ENCODE assay signal across 9 cellular contexts in genomic region chr2:110732422-110733413, GRCh38. TPM values are rescaled to one million over a fixed set of nuclear protein-coding genes. Genes with fewer than 3 reads are reported as not detected.
DNase-seq lines count a peak whose midpoint lies in the region; ATAC-seq and TF ChIP-seq lines count a peak whose summit lies in the region.
"Had no signal": no experiment of that assay in that cellular context is flagged by ENCODE, and none has a peak within 500 bp of the region (broad histone marks: within the 10 kb centered on the region; RNA-seq: fewer than 3 reads in every experiment).

TSS of gene ACOXL (plus strand) at chr2:110732573. CDS start at chr2:110768390, 35,817 bp downstream.

- peak within 1 kb of the TSS; percentile 54 to 77 for H3K4me3 Mint-ChIP-seq in stimulated activated naive B cell treated with anti-CD40 and anti-IgM and Interleukin-4, amounts not matched to agents 10 μg/mL and 1 μg/mL and 100 μg/mL, for 72 hours

- no peaks in the 10 kb centered on the region for H3K36me3 ChIP-seq in SK-N-SH (replicated peaks in 1 of 2; ENCODE audit: control insufficient read depth in 1 of 2, insufficient read depth in 2 of 2, low read length in 1 of 2)
- no peaks in the 10 kb centered on the region for H3K36me3 ChIP-seq in HAP-1 (replicated peaks)
- H3K36me3 ChIP-seq: SJSA1 had no signal

- no peak within 1 kb of the TSS for H3K4me2 ChIP-seq in SK-N-SH

- H3K9me3 ChIP-seq in SK-N-SH: no peaks in the 10 kb centered on the region
- no peaks in the 10 kb centered on the region for H3K9me3 ChIP-seq in HAP-1
- H3K9me3 ChIP-seq: SJSA1 had no signal

- peaks cover 69 to 80% of the 10 kb centered on the region in 2 donors for H3K27me3 Mint-ChIP-seq in stimulated activated naive B cell treated with anti-CD40 and anti-IgM and Interleukin-4, amounts not matched to agents 10 μg/mL and 1 μg/mL and 100 μg/mL, for 72 hours

- POLR2A ChIA-PET in SK-N-SH (lab: Yijun Ruan, JAX): no interaction called here

- peak within 1 kb of the TSS in 1 of 2 experiments; percentile 34; a peak in 1 of 4 replicates for H3K4me3 ChIP-seq in SK-N-SH (ENCODE audit: low read depth in 2 of 2, low read length in 1 of 2)
- peak within 1 kb of the TSS; percentile 56 for H3K4me3 ChIP-seq in iPS-11a (ENCODE audit: low read depth, low read length)
- no peak within 1 kb of the TSS for H3K4me3 ChIP-seq in HAP-1
- H3K4me3 ChIP-seq: SJSA1 had no signal

- TF ChIP-seq CTCF in SK-N-SH (IDR thresholded peaks at IDR 0.05): no peak

- H3K27me3 ChIP-seq in SK-N-SH (ENCODE audit: insufficient read depth) (peaks cover 74% of the 10 kb centered on the region), HAP-1 (ENCODE audit: low read depth) (no peaks in the 10 kb centered on the region; the same call in none of the 2 replicates)

- DNase-seq in SK-N-SH (peak; percentile 51), T-helper 9 cell (peak; percentile 3), HAP-1 (ENCODE audit: low spot score in 2 of 2) (no peak), Kasumi-1 (lab: John Stamatoyannopoulos, UW) (no peak)
- DNase-seq in stimulated activated naive B cell treated with anti-CD40 and anti-IgM and Interleukin-4, amounts not matched to agents 10 μg/mL and 1 μg/mL and 100 μg/mL, for 72 hours: no peak

- H3K36me3 Mint-ChIP-seq in stimulated activated naive B cell treated with anti-CD40 and anti-IgM and Interleukin-4, amounts not matched to agents 10 μg/mL and 1 μg/mL and 100 μg/mL, for 72 hours: peaks cover 0 to 1% of the 10 kb centered on the region in 2 donors

- no peak within 1 kb of the TSS for H2AFZ ChIP-seq in SK-N-SH (ENCODE audit: low read depth)

- in situ Hi-C loops in HAP-1 (cut with MboI; ENCODE audit: low sequenced_read_pairs): no loop called here

- no peak within 1 kb of the TSS for H3K27ac Mint-ChIP-seq in stimulated activated naive B cell treated with anti-CD40 and anti-IgM and Interleukin-4, amounts not matched to agents 10 μg/mL and 1 μg/mL and 100 μg/mL, for 72 hours

- no peak for TF ChIP-seq RAD21 in SK-N-SH (IDR thresholded peaks at IDR 0.05; ENCODE audit: low read length)

- peaks cover 18 to 27% of the 10 kb centered on the region in 2 donors for H3K4me1 Mint-ChIP-seq in stimulated activated naive B cell treated with anti-CD40 and anti-IgM and Interleukin-4, amounts not matched to agents 10 μg/mL and 1 μg/mL and 100 μg/mL, for 72 hours

- CTCF ChIA-PET in SK-N-SH (lab: Yijun Ruan, JAX): interaction anchor here (0.6 to 2.0 kb wide), 3 partner anchors 23 to 71 kb away, joined by 3 to 11 read pairs (median 3); no protein-coding TSS in a partner anchor

- ATAC-seq in SK-N-SH treated with all-trans-retinoic acid at 6 μM for 48 hours (no peak), GM18498 (IDR thresholded peaks at IDR 0.05; ENCODE audit: unreplicated experiment) (no peak)
- peak; percentile 44 to 54 for ATAC-seq in stimulated activated naive B cell treated with anti-CD40 and anti-IgM and Interleukin-4, amounts not matched to agents 10 μg/mL and 1 μg/mL and 100 μg/mL, for 72 hours (replicated peaks)

- H3K79me2 ChIP-seq in SK-N-SH (ENCODE audit: insufficient read depth): no peaks in the 10 kb centered on the region

- H3F3A ChIP-seq in SK-N-SH (replicated peaks; ENCODE audit: insufficient read depth): no peaks in the 10 kb centered on the region

- no peak for TF ChIP-seq EP300 in SK-N-SH (IDR thresholded peaks at IDR 0.05; ENCODE audit: borderline replicate concordance in 1 of 2, low read depth in 1 of 2, low read length in 1 of 2)

- H3K9me2 ChIP-seq in SK-N-SH: no peaks in the 10 kb centered on the region

- H3K9me3 Mint-ChIP-seq in stimulated activated naive B cell treated with anti-CD40 and anti-IgM and Interleukin-4, amounts not matched to agents 10 μg/mL and 1 μg/mL and 100 μg/mL, for 72 hours: peaks cover 2 to 6% of the 10 kb centered on the region in 2 donors

- 25% methylated on average over 32 of the region's 94 CpGs for WGBS in SK-N-SH (ENCODE audit: low lambda C conversion rate)

- no peaks in the 10 kb centered on the region for H4K20me1 ChIP-seq in SK-N-SH (ENCODE audit: insufficient read depth)

- H3K9ac ChIP-seq in SK-N-SH: no peak within 1 kb of the TSS

- H3K4me1 ChIP-seq in SK-N-SH (ENCODE audit: control insufficient read depth in 1 of 2, insufficient read depth in 2 of 2, low read depth in 1 of 2, low read length in 1 of 2) (peaks cover 0 to 6% of the 10 kb centered on the region in 2 experiments; a peak in 1 of 4 replicates), HAP-1 (peaks cover 12% of the 10 kb centered on the region)

- no peak within 1 kb of the TSS for H3K27ac ChIP-seq in SK-N-SH (ENCODE audit: low read depth in 2 of 2, low read length in 1 of 2)
- H3K27ac ChIP-seq: SJSA1 had no signal

TF ChIP-seq in SK-N-SH, 30 proteins besides CTCF, POLR2A, EP300 and RAD21:
- TF ChIP-seq TCF12 (IDR thresholded peaks at IDR 0.05): no peak
- no peak for TF ChIP-seq IRF3 (IDR thresholded peaks at IDR 0.05; ENCODE audit: low read depth, low read length)
- TF ChIP-seq FOSL2 (IDR thresholded peaks at IDR 0.05; ENCODE audit: borderline replicate concordance, low read depth): no peak
- TF ChIP-seq GABPA (IDR thresholded peaks at IDR 0.05; ENCODE audit: low read depth): no peak
- TF ChIP-seq MXI1 (IDR thresholded peaks at IDR 0.05; ENCODE audit: low read depth, low read length): no peak
- TF ChIP-seq NRF1 (IDR thresholded peaks at IDR 0.05; ENCODE audit: low read depth, low read length): no peak
- no peak; the same call in 1 of the 2 replicates for TF ChIP-seq EZH2phosphoT487 (IDR thresholded peaks at IDR 0.05; ENCODE audit: borderline replicate concordance, low read depth)
- no peak for TF ChIP-seq TEAD4 (IDR thresholded peaks at IDR 0.05; ENCODE audit: borderline replicate concordance, insufficient read depth)

TF ChIP-seq in SK-N-SH treated with all-trans-retinoic acid at 6 μM for 48 hours, 23 proteins besides CTCF, POLR2A, EP300 and RAD21 (continues in another document):
- TF ChIP-seq ZFP3 (CRISPR knock-in tag; IDR thresholded peaks at IDR 0.05) (no peak), ZFP30 (CRISPR knock-in tag; IDR thresholded peaks at IDR 0.05) (no peak), TSHZ2 (CRISPR knock-in tag; IDR thresholded peaks at IDR 0.05) (no peak), ARNTL (CRISPR knock-in tag; IDR thresholded peaks at IDR 0.05; ENCODE audit: borderline replicate concordance, low read depth) (no peak), CSDC2 (CRISPR knock-in tag; IDR thresholded peaks at IDR 0.05) (no peak), SNAI2 (CRISPR knock-in tag; IDR thresholded peaks at IDR 0.05) (no peak), ESRRG (CRISPR knock-in tag; IDR thresholded peaks at IDR 0.05) (no peak), OSR1 (CRISPR knock-in tag; IDR thresholded peaks at IDR 0.05) (no peak), ZNF565 (CRISPR knock-in tag; conservative IDR thresholded peaks at IDR 0.05; ENCODE audit: low read depth) (no peak), ZNF8 (CRISPR knock-in tag; IDR thresholded peaks at IDR 0.05) (no peak), ISL1 (CRISPR knock-in tag; IDR thresholded peaks at IDR 0.05) (no peak), GLIS3 (CRISPR knock-in tag; IDR thresholded peaks at IDR 0.05) (no peak), TOX (CRISPR knock-in tag; IDR thresholded peaks at IDR 0.05; ENCODE audit: borderline replicate concordance) (no peak), PPARA (CRISPR knock-in tag; IDR thresholded peaks at IDR 0.05; ENCODE audit: borderline replicate concordance) (no peak), CREB5 (CRISPR knock-in tag; IDR thresholded peaks at IDR 0.05; ENCODE audit: low read depth) (no peak)

RNA-seq across cellular contexts. Expression of gene ACOXL, which starts in this region (rescaled TPM):
- polyA plus RNA-seq in SK-N-SH (2012; rRNA removed): not detected in 2 replicates
- not detected in 2 replicates for polyA plus RNA-seq in SK-N-SH (2012; cell fraction: cytosol; rRNA removed)
- polyA plus RNA-seq in SK-N-SH (2012; cell fraction: nucleus; rRNA removed): not detected in 2 replicates

Comparison
In these comparisons a context has a peak if more than half of its experiments do, and no peak if none do; other contexts are left out.
1. Peak in DNase-seq in SK-N-SH; RNA of the gene not detected or under 1 TPM.
2. ATAC-seq: peak in stimulated activated naive B cell treated with anti-CD40 and anti-IgM and Interleukin-4, amounts not matched to agents 10 μg/mL and 1 μg/mL and 100 μg/mL, for 72 hours (2 of 2); none in SK-N-SH treated with all-trans-retinoic acid at 6 μM for 48 hours (single experiment) and GM18498 (single experiment).